In the genomic region with DNA sequence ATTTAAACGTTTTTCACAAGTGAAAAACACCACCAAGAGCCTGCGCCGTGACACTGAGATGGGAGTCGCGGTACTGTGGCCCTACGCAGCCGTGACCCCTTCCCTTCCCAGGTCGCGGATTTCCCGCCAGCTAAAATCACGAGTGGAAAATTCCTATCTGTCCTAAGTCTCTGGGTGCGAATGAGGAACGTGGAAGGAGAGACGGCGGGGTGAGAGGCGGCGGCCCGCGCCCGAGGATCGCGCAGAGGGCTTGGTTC, we compare ENCODE assay signal across 8 cellular contexts. TPM values are rescaled to one million over a fixed set of nuclear protein-coding genes. Genes with fewer than 3 reads are reported as not detected.
DNase-seq lines count a peak whose midpoint lies in the region; ATAC-seq and TF ChIP-seq lines count a peak whose summit lies in the region.

No MANE protein-coding gene starts in this region.

- H3K27me3 ChIP-seq in AG04450 (ENCODE audit: control insufficient read depth, insufficient read depth, low read length) = no peaks in the 10 kb centered on the region
- H3K27me3 ChIP-seq in lung (ENCODE audit: control insufficient read depth, insufficient read depth) = no peaks in the 10 kb centered on the region
- H3K27me3 ChIP-seq in upper lobe of right lung = no peaks in the 10 kb centered on the region

- peaks cover 5 to 28% of the 10 kb centered on the region in 2 donors for H3K4me1 ChIP-seq in lung (ENCODE audit: control insufficient read depth in 2 of 2, insufficient read depth in 2 of 2, low read length in 2 of 2)
- H3K4me1 ChIP-seq in upper lobe of right lung = peaks cover 33% of the 10 kb centered on the region

- no peak for TF ChIP-seq CTCF in AG04450 (IDR thresholded peaks at IDR 0.05; ENCODE audit: low read depth, low read length)
- TF ChIP-seq CTCF in MCF 10A (IDR thresholded peaks at IDR 0.05; ENCODE audit: unreplicated experiment) = no peak
- no peak for TF ChIP-seq CTCF in lung (IDR thresholded peaks at IDR 0.05; ENCODE audit: control extremely low read depth, extremely low read depth)
- TF ChIP-seq CTCF in upper lobe of right lung (IDR thresholded peaks at IDR 0.05) = no peak
- no peak for TF ChIP-seq CTCF in GM20000 (IDR thresholded peaks at IDR 0.05; ENCODE audit: extremely low read depth, missing control alignments)

- BruUV-seq in MCF 10A (replicated peaks; lab: Mats Ljungman, UMichigan) = TSS peak; percentile 39

- intact Hi-C loops in MCF 10A (cut with micrococcal nuclease) = loop anchor here (5.0 kb wide), 1 partner anchor 91 kb away; the partner anchor contains the start of gene WDR35
- intact Hi-C loops in upper lobe of right lung (cut with DNase I) = no loop called here

- peak overlapping the region; percentile 76 for H3K4me3 ChIP-seq in AG04450 (ENCODE audit: low read depth, low read length)
- H3K4me3 ChIP-seq in lung = peak overlapping the region; percentile 74
- H3K4me3 ChIP-seq in upper lobe of right lung = peak overlapping the region; percentile 72

- no peaks in the 10 kb centered on the region for H3K9me3 ChIP-seq in AG04450 (ENCODE audit: control insufficient read depth, insufficient read depth, low read length)
- no peaks in the 10 kb centered on the region for H3K9me3 ChIP-seq in lung (ENCODE audit: control insufficient read depth in 2 of 2, insufficient read depth in 1 of 2, low read length in 1 of 2)
- H3K9me3 ChIP-seq in upper lobe of right lung = no peaks in the 10 kb centered on the region

- no peaks in the 10 kb centered on the region for H3K36me3 ChIP-seq in lung (ENCODE audit: control insufficient read depth in 2 of 2, insufficient read depth in 2 of 2, low read length in 2 of 2)
- H3K36me3 ChIP-seq in upper lobe of right lung = no peaks in the 10 kb centered on the region

- ATAC-seq in GM19372 (IDR thresholded peaks at IDR 0.05; ENCODE audit: low read depth, unreplicated experiment) (peak; percentile 11), HG03521 (IDR thresholded peaks at IDR 0.05; ENCODE audit: unreplicated experiment) (peak; percentile 4), lung (ENCODE audit: insufficient read depth, low FRiP score) (no peak), upper lobe of right lung (no peak)

- CTCF ChIA-PET in AG04450 (lab: Charles Lee) (no interaction called here), MCF 10A (lab: Yijun Ruan, JAX) (no interaction called here)

- H3K36me3 Mint-ChIP-seq in MCF 10A (ENCODE audit: insufficient read depth, unreplicated experiment) = peaks cover 23% of the 10 kb centered on the region

- H3K4me3 Mint-ChIP-seq in MCF 10A (ENCODE audit: unreplicated experiment) = peak overlapping the region; percentile 87

- H3K27ac Mint-ChIP-seq in MCF 10A (ENCODE audit: low read depth, unreplicated experiment) = peak overlapping the region; percentile 99

- 0% methylated on average over 22 of the region's 22 CpGs for WGBS in lung, 2 donors

- DNase-seq in AG04450 (ENCODE audit: low read depth, low spot score) (no peak), MCF 10A (ENCODE audit: unreplicated experiment) (peak; percentile 18), lung (ENCODE audit: low spot score) (no peak), upper lobe of right lung (no peak), GM19240 (ENCODE audit: insufficient read length, low spot score) (no peak), GM20000 (ENCODE audit: low spot score) (no peak)

- POLR2A ChIA-PET in AG04450 (lab: Yijun Ruan, JAX) (interaction anchor here (1.0 to 1.4 kb wide), 4 partner anchors 13 to 1341 kb away, joined by 3 to 5 read pairs (median 4); partner anchors contain the start of gene RDH14), MCF 10A (lab: Yijun Ruan, JAX) (interaction anchor here (0.6 to 4.1 kb wide), 10 partner anchors 8 to 851 kb away, joined by 3 to 53 read pairs (median 4); partner anchors contain the start of genes LAPTM4A and WDR35)

- H3K4me1 Mint-ChIP-seq in MCF 10A (ENCODE audit: insufficient read depth, unreplicated experiment) = peaks cover 30% of the 10 kb centered on the region

- H3K27ac ChIP-seq in AG04450 (ENCODE audit: low read depth, low read length) (peak overlapping the region; percentile 85), lung (ENCODE audit: low read depth in 1 of 2, low read length in 1 of 2) (peak overlapping the region; percentile 96 to 99), upper lobe of right lung (peak overlapping the region; percentile 96)

- no peaks in the 10 kb centered on the region for H3K27me3 Mint-ChIP-seq in MCF 10A (ENCODE audit: insufficient read depth, unreplicated experiment)

- no peaks in the 10 kb centered on the region for H3K9me3 Mint-ChIP-seq in MCF 10A (ENCODE audit: unreplicated experiment)

RNA-seq across cellular contexts. Expression of gene TTC32, which starts 0.7 kb away (rescaled TPM):
- polyA plus RNA-seq in AG04450 (2011; rRNA removed) = 5.3 and 6.6 TPM in 2 replicates
- 6.8 and 8.3 TPM in 2 replicates for polyA minus RNA-seq in AG04450 (2011; rRNA and poly(A)+ RNA removed)
- total RNA-seq in MCF 10A (2022) = 14.1 and 18.2 TPM in 2 replicates
- 10 to 100 TPM; 13.4 to 19.0 TPM for total RNA-seq in lung
- polyA plus RNA-seq in lung = 10 to 100 TPM; 11.5 to 47.3 TPM
- total RNA-seq in upper lobe of right lung = 12.4 TPM

Comparison
In these comparisons a context has a peak if more than half of its experiments do, and no peak if none do; other contexts are left out.
1. ATAC-seq: peak in GM19372 (single experiment) and HG03521 (single experiment); none in lung (single experiment) and upper lobe of right lung (single experiment).
2. Peak in every context shown above with its lines, with median percentiles within 50 percentile points of each other: H3K27ac ChIP-seq and H3K4me3 ChIP-seq.